10 cellular contexts compared by ENCODE assay signal in the genomic region with DNA sequence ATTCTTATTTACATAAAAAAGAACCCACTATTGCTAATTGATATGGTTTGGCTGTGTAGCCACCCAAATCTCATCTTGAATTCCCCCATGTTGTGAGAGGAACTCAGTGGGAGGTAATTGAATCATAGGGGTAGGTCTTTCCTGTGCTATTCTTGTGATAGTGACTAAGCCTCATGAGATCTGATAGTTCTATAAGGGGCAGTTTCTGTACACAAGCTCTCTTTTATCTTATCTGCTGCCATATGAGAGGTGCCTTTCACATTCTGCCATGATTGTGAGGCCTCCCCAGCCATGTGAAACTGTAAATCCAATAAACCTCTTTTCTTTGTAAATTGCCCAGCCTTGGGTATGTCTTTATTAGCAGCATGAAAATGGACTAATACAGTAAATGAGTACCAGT. TPM values are rescaled to one million over a fixed set of nuclear protein-coding genes. Genes with fewer than 3 reads are reported as not detected.
DNase-seq lines count a peak whose midpoint lies in the region; ATAC-seq, FAIRE-seq and TF ChIP-seq lines count a peak whose summit lies in the region.
"Had no signal": no experiment of that assay in that cellular context is flagged by ENCODE, and none has a peak within 500 bp of the region (broad histone marks: within the 10 kb centered on the region; RNA-seq: fewer than 3 reads in every experiment).

No MANE protein-coding gene starts in this region.

- no peaks in the 10 kb centered on the region for H3K27me3 ChIP-seq in bronchial epithelial cell (ENCODE audit: control insufficient read depth, insufficient read depth, low read length)

- no peak overlapping the region for H3K4me3 ChIP-seq in bronchial epithelial cell (ENCODE audit: low read depth, low read length)

- DNase-seq in LHCN-M2 (ENCODE audit: low read depth) (peak; percentile 86), bronchial epithelial cell (ENCODE audit: low read depth) (peak; percentile 80), non-pigmented ciliary epithelial cell (ENCODE audit: low read depth) (peak; percentile 78), Kasumi-1 (lab: John Stamatoyannopoulos, UW) (no peak)
- DNase-seq: activated T-cell treated with anti-CD3 and anti-CD28 coated beads, Interleukin-2, amount 50 U/mL, for 72 hours; NCI-H510A had no signal

- no peaks in the 10 kb centered on the region for H3K36me3 ChIP-seq in bronchial epithelial cell (ENCODE audit: control insufficient read depth, insufficient read depth, low read length)

- peak; percentile 71 for ATAC-seq in GM21360 (IDR thresholded peaks at IDR 0.05; ENCODE audit: unreplicated experiment)
- no peak for ATAC-seq in GM18511 (IDR thresholded peaks at IDR 0.05; ENCODE audit: unreplicated experiment)
- ATAC-seq in GM21529 (IDR thresholded peaks at IDR 0.05; ENCODE audit: unreplicated experiment) = no peak
- ATAC-seq in GM18909 (IDR thresholded peaks at IDR 0.05; ENCODE audit: poor library complexity, unreplicated experiment) = no peak
- ATAC-seq: activated T-cell treated with anti-CD3 and anti-CD28 coated beads, Interleukin-2, amount 50 U/mL, for 72 hours had no signal

- no peak for FAIRE-seq in bronchial epithelial cell (lab: Jason Lieb, UNC)

- no peak for TF ChIP-seq CTCF in bronchial epithelial cell (IDR thresholded peaks at IDR 0.05; ENCODE audit: insufficient read depth, low read length, severe bottlenecking)

RNA-seq across cellular contexts. Expression of gene PRR16, which starts 58.2 kb away (rescaled TPM):
- total RNA-seq in LHCN-M2 (2014; rRNA removed) (30.3 and 34.1 TPM in 2 replicates), bronchial epithelial cell (0.53 TPM in 1 of 2 replicates, not detected in the other)
- 55.3 TPM for polyA plus RNA-seq in LHCN-M2 (2012)
- total RNA-seq: activated T-cell treated with anti-CD3 and anti-CD28 coated beads, Interleukin-2, amount 50 U/mL, for 72 hours had no signal

Comparison
In these comparisons a context has a peak if more than half of its experiments do, and no peak if none do; other contexts are left out.
1. DNase-seq: peak in LHCN-M2 (single experiment), bronchial epithelial cell (single experiment) and non-pigmented ciliary epithelial cell (single experiment); none in Kasumi-1 (0 of 2).
2. RNA of gene PRR16, which starts 58.2 kb away (total RNA-seq): 30.3 to 34.1 TPM in LHCN-M2; 0.53 TPM in bronchial epithelial cell; every median in the first group is over 10 times any median in the second.